Comparison of ENCODE assay signal across 23 cellular contexts in genomic region chr9:110121170-110121569, GRCh38.
DNase-seq lines count a peak whose midpoint lies in the region; ATAC-seq and TF ChIP-seq lines count a peak whose summit lies in the region.
"Had no signal": no experiment of that assay in that cellular context is flagged by ENCODE, and none has a peak within 500 bp of the region (broad histone marks: within the 10 kb centered on the region; RNA-seq: fewer than 3 reads in every experiment).

No MANE protein-coding gene starts in this region.

- H3K4me3 ChIP-seq in left ventricle myocardium inferior (no peak overlapping the region), SU-DHL-6 (ENCODE audit: insufficient read depth, low read length, poor library complexity, severe bottlenecking) (no peak overlapping the region), lower lobe of right lung (no peak overlapping the region), upper lobe of left lung (no peak overlapping the region)
- H3K4me3 ChIP-seq: ascending aorta, heart right ventricle, uterus had no signal

- H3K9me3 ChIP-seq in left ventricle myocardium inferior (replicated peaks) (no peaks in the 10 kb centered on the region), SU-DHL-6 (ENCODE audit: insufficient read depth, low read length) (no peaks in the 10 kb centered on the region), lower lobe of right lung (no peaks in the 10 kb centered on the region), upper lobe of left lung (no peaks in the 10 kb centered on the region)
- H3K9me3 ChIP-seq: ascending aorta, heart right ventricle, uterus had no signal

- H3K9ac ChIP-seq in SU-DHL-6 (ENCODE audit: low read length) = no peak overlapping the region

- peaks cover 36% of the 10 kb centered on the region for H3F3A ChIP-seq in SU-DHL-6 (ENCODE audit: insufficient read depth)

- H3K9me3 Mint-ChIP-seq in activated CD8-positive, alpha-beta T cell treated with anti-CD3 and anti-CD28 coated beads, Interleukin-2, amount 10 ng/mL, durations not matched to agents 7 days and 5 days (ENCODE audit: insufficient read depth) = no peaks in the 10 kb centered on the region
- H3K9me3 Mint-ChIP-seq: activated T-helper 2 cell treated with anti-CD3 and anti-CD28 coated beads, Interferon-gamma antibody, Interleukin-2, Interleukin-4, amounts not matched to agents 10 μg/mL and 5 μg/mL and 100 μg/mL, durations not matched to agents 14 hours and 24 hours and 36 hours; nephron progenitor cell had no signal

- H3K27ac ChIP-seq in left ventricle myocardium inferior (replicated peaks) = peak overlapping the region; percentile 10
- peak overlapping the region; percentile 28 for H3K27ac ChIP-seq in SU-DHL-6 (ENCODE audit: low read depth, low read length)
- peak overlapping the region; percentile 42 for H3K27ac ChIP-seq in lower lobe of right lung
- H3K27ac ChIP-seq in upper lobe of left lung = peak overlapping the region in 3 of 4 donors; percentile 38 to 73 (median 41)
- H3K27ac ChIP-seq: ascending aorta, heart right ventricle, uterus had no signal

- H3K27ac Mint-ChIP-seq in activated CD8-positive, alpha-beta T cell treated with anti-CD3 and anti-CD28 coated beads, Interleukin-2, amount 10 ng/mL, durations not matched to agents 7 days and 5 days = no peak overlapping the region
- H3K27ac Mint-ChIP-seq: activated naive CD8-positive, alpha-beta T cell; nephron progenitor cell; progenitor cell of endocrine pancreas had no signal

- TF ChIP-seq EP300 in upper lobe of left lung (IDR thresholded peaks at IDR 0.05) = no peak

- peaks cover 11% of the 10 kb centered on the region for H3K4me1 Mint-ChIP-seq in activated CD8-positive, alpha-beta T cell treated with anti-CD3 and anti-CD28 coated beads, Interleukin-2, amount 10 ng/mL, durations not matched to agents 7 days and 5 days (ENCODE audit: low read depth)

- H3K36me3 Mint-ChIP-seq in activated CD8-positive, alpha-beta T cell treated with anti-CD3 and anti-CD28 coated beads, Interleukin-2, amount 10 ng/mL, durations not matched to agents 7 days and 5 days (ENCODE audit: low read depth) = no peaks in the 10 kb centered on the region
- H3K36me3 Mint-ChIP-seq: activated naive CD8-positive, alpha-beta T cell had no signal

- intact Hi-C loops in left ventricle myocardium inferior (cut with micrococcal nuclease) (no loop called here), Right ventricle myocardium superior (cut with DNase I) (no loop called here), lower lobe of right lung (cut with DNase I) (no loop called here)

- no peak for TF ChIP-seq POLR2A in upper lobe of left lung (IDR thresholded peaks at IDR 0.05)

- 78 to 83% methylated on average over 3 of the region's 3 CpGs for WGBS in upper lobe of left lung, 2 donors

- TF ChIP-seq CTCF in left ventricle myocardium inferior (IDR thresholded peaks at IDR 0.05; ENCODE audit: borderline replicate concordance) (no peak), SU-DHL-6 (IDR thresholded peaks at IDR 0.05; ENCODE audit: insufficient read depth, low read length, poor library complexity, severe bottlenecking) (no peak), lower lobe of right lung (IDR thresholded peaks at IDR 0.05) (no peak), upper lobe of left lung (IDR thresholded peaks at IDR 0.05) (no peak)

- no peaks in the 10 kb centered on the region for H3K36me3 ChIP-seq in left ventricle myocardium inferior
- peaks cover 4% of the 10 kb centered on the region; the same call in 1 of the 2 replicates for H3K36me3 ChIP-seq in SU-DHL-6 (ENCODE audit: low read length)
- no peaks in the 10 kb centered on the region for H3K36me3 ChIP-seq in lower lobe of right lung
- no peaks in the 10 kb centered on the region for H3K36me3 ChIP-seq in upper lobe of left lung
- H3K36me3 ChIP-seq: ascending aorta, uterus had no signal

- H3K9me2 ChIP-seq in SU-DHL-6 (replicated peaks; ENCODE audit: insufficient read depth, low read length) = no peaks in the 10 kb centered on the region

- POLR2A ChIA-PET in activated CD8-positive, alpha-beta T cell treated with anti-CD3 and anti-CD28 coated beads, Interleukin-2, amount 10 ng/mL, durations not matched to agents 7 days and 5 days (lab: Charles Lee) = no interaction called here

- H3K79me2 ChIP-seq in SU-DHL-6 (ENCODE audit: insufficient read depth, low read length) = peaks cover 98% of the 10 kb centered on the region

- H3K4me3 Mint-ChIP-seq in activated CD8-positive, alpha-beta T cell treated with anti-CD3 and anti-CD28 coated beads, Interleukin-2, amount 10 ng/mL, durations not matched to agents 7 days and 5 days = no peak overlapping the region
- H3K4me3 Mint-ChIP-seq: activated naive CD8-positive, alpha-beta T cell; nephron progenitor cell had no signal

- peaks cover 13% of the 10 kb centered on the region; the same call in 1 of the 2 replicates for H4K20me1 ChIP-seq in SU-DHL-6 (ENCODE audit: low read depth, low read length)

- CTCF ChIA-PET in activated CD8-positive, alpha-beta T cell treated with anti-CD3 and anti-CD28 coated beads, Interleukin-2, amount 10 ng/mL, durations not matched to agents 7 days and 5 days (lab: Charles Lee) = no interaction called here

- H3K27me3 ChIP-seq in left ventricle myocardium inferior (ENCODE audit: low read depth) = no peaks in the 10 kb centered on the region
- no peaks in the 10 kb centered on the region for H3K27me3 ChIP-seq in SU-DHL-6 (ENCODE audit: low read length)
- no peaks in the 10 kb centered on the region for H3K27me3 ChIP-seq in lower lobe of right lung (ENCODE audit: low read depth)
- H3K27me3 ChIP-seq in upper lobe of left lung = no peaks in the 10 kb centered on the region
- H3K27me3 ChIP-seq: ascending aorta, heart right ventricle, uterus had no signal

- ATAC-seq in Right ventricle myocardium superior (ENCODE audit: poor library complexity) = no peak
- ATAC-seq in lower lobe of right lung = no peak
- no peak for ATAC-seq in upper lobe of left lung (ENCODE audit: low FRiP score in 2 of 2)
- no peak for ATAC-seq in GM21825 (IDR thresholded peaks at IDR 0.05; ENCODE audit: unreplicated experiment)
- no peak for ATAC-seq in activated CD8-positive, alpha-beta T cell treated with anti-CD3 and anti-CD28 coated beads, Interleukin-2, amount 10 ng/mL, durations not matched to agents 7 days and 5 days
- ATAC-seq: heart right ventricle, left lobe of liver, Right ventricle myocardium inferior had no signal

- no peak overlapping the region for H3K4me2 ChIP-seq in SU-DHL-6 (ENCODE audit: low read depth, low read length, poor library complexity, severe bottlenecking)

- DNase-seq in left ventricle myocardium inferior (no peak), Right ventricle myocardium superior (no peak), lower lobe of right lung (no peak), upper lobe of left lung (no peak)
- no peak for DNase-seq in activated CD8-positive, alpha-beta T cell treated with anti-CD3 and anti-CD28 coated beads, Interleukin-2, amount 10 ng/mL, durations not matched to agents 7 days and 5 days
- DNase-seq in stimulated activated CD4-positive, alpha-beta T cell treated with anti-CD3 and anti-CD28 coated beads, Interleukin-4, amount 100 ng/mL, for 24 hours = no peak
- DNase-seq: activated CD8-positive, alpha-beta memory T cell treated with anti-CD3 and anti-CD28 coated beads, Interleukin-2, amount 50 U/mL, for 4 hours; H7; heart right ventricle; NCI-H1694; NCI-H774; nephron progenitor cell; OCI-M1; T1000; uterus had no signal

- H2AFZ ChIP-seq in SU-DHL-6 (ENCODE audit: low read depth, low read length, severe bottlenecking) = no peak overlapping the region

- no peaks in the 10 kb centered on the region for H3K27me3 Mint-ChIP-seq in activated CD8-positive, alpha-beta T cell treated with anti-CD3 and anti-CD28 coated beads, Interleukin-2, amount 10 ng/mL, durations not matched to agents 7 days and 5 days (ENCODE audit: low read depth)
- H3K27me3 Mint-ChIP-seq: activated naive CD8-positive, alpha-beta T cell; progenitor cell of endocrine pancreas had no signal

- H3K4me1 ChIP-seq in left ventricle myocardium inferior (peaks cover 84% of the 10 kb centered on the region), lower lobe of right lung (peaks cover 41% of the 10 kb centered on the region), upper lobe of left lung (peaks cover 31 to 62% (median 32%) of the 10 kb centered on the region in 4 donors)
